In genomic region chr3:121545564-121546455, GRCh38 we compare ENCODE assay signal across 8 cellular contexts. TPM values are rescaled to one million over a fixed set of nuclear protein-coding genes. Genes with fewer than 3 reads are reported as not detected.
DNase-seq lines count a peak whose midpoint lies in the region; ATAC-seq and TF ChIP-seq lines count a peak whose summit lies in the region.

Gene POLQ (minus strand): TSS chr3:121545988. CDS start chr3:121545877, 111 bp downstream.

- ATAC-seq in HG02763 (IDR thresholded peaks at IDR 0.05; ENCODE audit: unreplicated experiment): peak; percentile 75
- peak; percentile 99 for ATAC-seq in activated naive CD8-positive, alpha-beta T cell treated with anti-CD3 and anti-CD28 coated beads, Interleukin-2, amount 50 U/mL, for 24 hours

- no peak within 1 kb of the TSS for H2BK120ac ChIP-seq in trophoblast cell (ENCODE audit: insufficient read depth, low read length, poor library complexity)

- peak within 1 kb of the TSS; percentile 89 for H3K9ac ChIP-seq in trophoblast cell (ENCODE audit: low read length)

- H2BK5ac ChIP-seq in trophoblast cell (ENCODE audit: low read depth, low read length, poor library complexity): peak within 1 kb of the TSS; percentile 28

- peaks cover 0 to 10% of the 10 kb centered on the region in 2 experiments for H3K36me3 ChIP-seq in trophoblast cell (ENCODE audit: control insufficient read depth in 1 of 2, insufficient read depth in 2 of 2, low read length in 2 of 2)

- H2BK12ac ChIP-seq in trophoblast cell (ENCODE audit: low read length): no peak within 1 kb of the TSS

- no peak within 1 kb of the TSS for H2AK5ac ChIP-seq in trophoblast cell (ENCODE audit: low read length)

- intact Hi-C loops in cardiac septum (cut with DNase I): loop anchor here (2.0 to 5.0 kb wide), 6 partner anchors 46 to 1136 kb away; partner anchors contain the start of genes FBXO40, GOLGB1 and PARP14

- peaks cover 25% of the 10 kb centered on the region for H3K36me3 Mint-ChIP-seq in activated naive CD8-positive, alpha-beta T cell treated with anti-CD3 and anti-CD28 coated beads, Interleukin-2, amount 50 U/mL, for 24 hours (ENCODE audit: low read depth)
- H3K36me3 Mint-ChIP-seq in type B pancreatic cell: no peaks in the 10 kb centered on the region

- H4K91ac ChIP-seq in trophoblast cell (ENCODE audit: low read depth, low read length): peak within 1 kb of the TSS; percentile 26

- H2AFZ ChIP-seq in trophoblast cell (ENCODE audit: insufficient read depth, low read length, poor library complexity): peak within 1 kb of the TSS; percentile 100

- H3K27me3 Mint-ChIP-seq in activated naive CD8-positive, alpha-beta T cell treated with anti-CD3 and anti-CD28 coated beads, Interleukin-2, amount 50 U/mL, for 24 hours: no peaks in the 10 kb centered on the region
- no peaks in the 10 kb centered on the region for H3K27me3 Mint-ChIP-seq in type B pancreatic cell

- H3K4me3 Mint-ChIP-seq in activated naive CD8-positive, alpha-beta T cell treated with anti-CD3 and anti-CD28 coated beads, Interleukin-2, amount 50 U/mL, for 24 hours: peak within 1 kb of the TSS; percentile 97
- peak within 1 kb of the TSS; percentile 92 for H3K4me3 Mint-ChIP-seq in type B pancreatic cell

- H3K79me2 ChIP-seq in trophoblast cell (ENCODE audit: control insufficient read depth, insufficient read depth, low read length, poor library complexity): peaks cover 6% of the 10 kb centered on the region

- no peak for TF ChIP-seq CTCF in GM12865 (IDR thresholded peaks at IDR 0.05; ENCODE audit: insufficient read depth, low read depth, low read length, missing control alignments)
- TF ChIP-seq CTCF in type B pancreatic cell (conservative IDR thresholded peaks at IDR 0.05): no peak

- no peaks in the 10 kb centered on the region for H3K27me3 ChIP-seq in trophoblast cell (ENCODE audit: insufficient read depth, low read length)

- H4K12ac ChIP-seq in trophoblast cell (ENCODE audit: low read depth, low read length): peak within 1 kb of the TSS; percentile 77

- peak within 1 kb of the TSS; percentile 93 for H3K18ac ChIP-seq in trophoblast cell (ENCODE audit: low read length)

- peak within 1 kb of the TSS; percentile 78 for H3K4me2 ChIP-seq in trophoblast cell (ENCODE audit: low read length)

- peaks cover 3% of the 10 kb centered on the region for H3K79me1 ChIP-seq in trophoblast cell (ENCODE audit: low read length)

- no peak within 1 kb of the TSS for H3K23ac ChIP-seq in trophoblast cell (ENCODE audit: low read length)

- H3K14ac ChIP-seq in trophoblast cell (ENCODE audit: low read length): peak within 1 kb of the TSS; percentile 61

- peak within 1 kb of the TSS; percentile 26 for H3K4ac ChIP-seq in trophoblast cell (ENCODE audit: low read depth, low read length)

- WGBS in trophoblast cell (ENCODE audit: extremely low coverage, insufficient coverage, insufficient read length): no CpG with 5 or more reads among the region's 42 CpGs

- peaks cover 12% of the 10 kb centered on the region for H3K4me1 Mint-ChIP-seq in activated naive CD8-positive, alpha-beta T cell treated with anti-CD3 and anti-CD28 coated beads, Interleukin-2, amount 50 U/mL, for 24 hours
- H3K4me1 Mint-ChIP-seq in type B pancreatic cell (ENCODE audit: unreplicated experiment): peaks cover 4% of the 10 kb centered on the region

- no peaks in the 10 kb centered on the region for H3K9me3 Mint-ChIP-seq in activated naive CD8-positive, alpha-beta T cell treated with anti-CD3 and anti-CD28 coated beads, Interleukin-2, amount 50 U/mL, for 24 hours
- H3K9me3 Mint-ChIP-seq in type B pancreatic cell: no peaks in the 10 kb centered on the region

- peak within 1 kb of the TSS; percentile 84 for H3K4me3 ChIP-seq in GM12865 (ENCODE audit: low read depth, low read length)
- peak within 1 kb of the TSS; percentile 97 for H3K4me3 ChIP-seq in trophoblast cell (ENCODE audit: low read depth, low read length)

- peak within 1 kb of the TSS; percentile 80 for H4K8ac ChIP-seq in trophoblast cell (ENCODE audit: low read depth, low read length)

- no peak within 1 kb of the TSS for H3K27ac ChIP-seq in trophoblast cell (ENCODE audit: low read depth, low read length)

- no peaks in the 10 kb centered on the region for H3K9me3 ChIP-seq in trophoblast cell (ENCODE audit: insufficient read depth, low read depth, low read length)

- H3K27ac Mint-ChIP-seq in activated naive CD8-positive, alpha-beta T cell treated with anti-CD3 and anti-CD28 coated beads, Interleukin-2, amount 50 U/mL, for 24 hours: peak within 1 kb of the TSS; percentile 88
- peak within 1 kb of the TSS; percentile 94 for H3K27ac Mint-ChIP-seq in type B pancreatic cell

- DNase-seq in GM12865 (ENCODE audit: low read depth) (peak; percentile 97), NCI-H1417 treated with DMSO at 0.1 percent for 48 hours (lab: John Stamatoyannopoulos, UW) (peak; percentile 67), SW480 (ENCODE audit: low spot score) (peak; percentile 93), cardiac septum (ENCODE audit: low spot score) (peak; percentile 95), trophoblast cell (peak; percentile 94 to 95), type B pancreatic cell (ENCODE audit: extremely low spot score, unreplicated experiment) (peak; percentile 83)
- DNase-seq in activated naive CD8-positive, alpha-beta T cell treated with anti-CD3 and anti-CD28 coated beads, Interleukin-2, amount 50 U/mL, for 24 hours: peak; percentile 86

- H3K4me1 ChIP-seq in trophoblast cell (ENCODE audit: control insufficient read depth in 1 of 2, insufficient read depth in 2 of 2, low read length in 2 of 2): peaks cover 0 to 3% of the 10 kb centered on the region in 2 experiments

RNA-seq across cellular contexts. Expression of gene POLQ, which starts in this region (rescaled TPM):
- total RNA-seq in cardiac septum: 0.97 TPM
- polyA plus RNA-seq in trophoblast cell (2013): 3.7 TPM in 2 replicates
- 6.2 and 12.2 TPM in 2 replicates for total RNA-seq in type B pancreatic cell (ENCODE audit: low replicate concordance)

Comparison
In these comparisons a context has a peak if more than half of its experiments do, and no peak if none do; other contexts are left out.
1. Peak in DNase-seq in cardiac septum; RNA of the gene not detected or under 1 TPM.